Comparison of ENCODE assay signal across 8 cellular contexts in genomic region chr2:102103992-102104871, GRCh38. TPM values are rescaled to one million over a fixed set of nuclear protein-coding genes. Genes with fewer than 3 reads are reported as not detected.
DNase-seq lines count a peak whose midpoint lies in the region; ATAC-seq and TF ChIP-seq lines count a peak whose summit lies in the region.

No MANE protein-coding gene starts in this region.

- peak overlapping the region; percentile 14 to 91 (median 82) for H3K27ac ChIP-seq in body of pancreas

- peaks cover 91% of the 10 kb centered on the region for H3K4me1 ChIP-seq in body of pancreas

- no peaks in the 10 kb centered on the region for H3K9me3 ChIP-seq in body of pancreas

- peak overlapping the region; percentile 75 for H3K4me3 Mint-ChIP-seq in memory B cell

- H3K4me1 Mint-ChIP-seq in memory B cell: peaks cover 9% of the 10 kb centered on the region

- peak; percentile 90 for ATAC-seq in GM18868 (IDR thresholded peaks at IDR 0.05; ENCODE audit: unreplicated experiment)
- ATAC-seq in HG02973 (IDR thresholded peaks at IDR 0.05; ENCODE audit: unreplicated experiment): peak; percentile 65
- peak; percentile 10 for ATAC-seq in body of pancreas
- ATAC-seq in memory B cell (ENCODE audit: low read depth): peak; percentile 32

- intact Hi-C loops in body of pancreas (cut with DNase I): no loop called here

- no peaks in the 10 kb centered on the region for H3K9me3 Mint-ChIP-seq in memory B cell

- no peaks in the 10 kb centered on the region for H3K36me3 ChIP-seq in body of pancreas (replicated peaks in 1 of 2; ENCODE audit: insufficient read depth in 1 of 2, low read depth in 2 of 2)

- no peak overlapping the region for H3K4me3 ChIP-seq in body of pancreas

- H3K36me3 Mint-ChIP-seq in memory B cell: no peaks in the 10 kb centered on the region

- H3K27ac Mint-ChIP-seq in memory B cell: no peak overlapping the region

- H3K27me3 ChIP-seq in body of pancreas: no peaks in the 10 kb centered on the region

- no peak for TF ChIP-seq CTCF in body of pancreas (IDR thresholded peaks at IDR 0.05)

- peaks cover 20% of the 10 kb centered on the region for H3K27me3 Mint-ChIP-seq in memory B cell

- TF ChIP-seq POLR2A in body of pancreas (IDR thresholded peaks at IDR 0.05): peak in 1 of 3 donors; percentile 32

- 28 to 38% methylated on average over 9 to 15 of the region's 15 CpGs for WGBS in body of pancreas, 2 donors

- DNase-seq in T1000 (lab: John Stamatoyannopoulos, UW) (peak; percentile 12), body of pancreas (peak; percentile 58 to 79 (median 72)), memory B cell (ENCODE audit: low spot score in 2 of 2) (no peak), DMS153 (lab: John Stamatoyannopoulos, UW) (no peak), NCI-H2029 treated with DMSO at 0.1 percent for 48 hours (lab: John Stamatoyannopoulos, UW) (no peak)
- peak; percentile 40 to 78 for DNase-seq in stimulated activated CD8-positive, alpha-beta memory T cell treated with anti-CD3 and anti-CD28 coated beads, Interleukin-7, amount 100 ng/mL, for 48 hours (ENCODE audit: extremely low read depth in 1 of 2, low read depth in 1 of 2)

RNA-seq across cellular contexts. Expression of gene IL1R1, which starts 38.3 kb away (rescaled TPM):
- 10 to 100 TPM; 53.4 to 55.4 TPM for total RNA-seq in body of pancreas

Comparison
In these comparisons a context has a peak if more than half of its experiments do, and no peak if none do; other contexts are left out.
1. ATAC-seq: peak in every context shown above with its lines; median percentile 90 in GM18868; 65 in HG02973; 32 in memory B cell; 10 in body of pancreas.
2. DNase-seq: peak in T1000 (single experiment), body of pancreas (4 of 4) and stimulated activated CD8-positive, alpha-beta memory T cell treated with anti-CD3 and anti-CD28 coated beads, Interleukin-7, amount 100 ng/mL, for 48 hours (2 of 2); none in memory B cell (0 of 2), DMS153 (single experiment) and NCI-H2029 treated with DMSO at 0.1 percent for 48 hours (single experiment).